In genomic region chr5:173615884-173616576, GRCh38 we compare ENCODE assay signal across 1 cellular context.
A peak's percentile ranks its signal among the peaks of the same experiment; 100 is the strongest.
TF ChIP-seq lines count a peak whose summit lies in the region.

No MANE protein-coding gene starts in this region.

TF ChIP-seq in HepG2, 621 proteins besides CTCF, POLR2A, EP300 and RAD21 (continued from another document and continues in another):
- no peak for TF ChIP-seq GPBP1L1 (CRISPR knock-in tag; IDR thresholded peaks at IDR 0.05)
- no peak for TF ChIP-seq CENPBD1 (CRISPR knock-in tag; IDR thresholded peaks at IDR 0.05; ENCODE audit: borderline replicate concordance, low read depth)
- no peak for TF ChIP-seq NBN (conservative IDR thresholded peaks at IDR 0.05)
- no peak for TF ChIP-seq ATF2 (CRISPR knock-in tag; IDR thresholded peaks at IDR 0.05)
- no peak for TF ChIP-seq ZNF230 (CRISPR knock-in tag; IDR thresholded peaks at IDR 0.05)
- TF ChIP-seq ATRX (CRISPR knock-in tag; IDR thresholded peaks at IDR 0.05; ENCODE audit: borderline replicate concordance) = no peak
- TF ChIP-seq CBX2 (IDR thresholded peaks at IDR 0.05; ENCODE audit: low read depth, low read length) = no peak
- TF ChIP-seq CBX2 (CRISPR knock-in tag; IDR thresholded peaks at IDR 0.05; ENCODE audit: low read depth) = no peak
- TF ChIP-seq FLYWCH1 (CRISPR knock-in tag; IDR thresholded peaks at IDR 0.05) = no peak
- no peak for TF ChIP-seq ZBTB25 (CRISPR knock-in tag; IDR thresholded peaks at IDR 0.05)
- no peak for TF ChIP-seq NCOA5 (CRISPR knock-in tag; IDR thresholded peaks at IDR 0.05)
- TF ChIP-seq ARID5B (CRISPR knock-in tag; IDR thresholded peaks at IDR 0.05) = no peak
- no peak for TF ChIP-seq KAT8 (CRISPR knock-in tag; IDR thresholded peaks at IDR 0.05)
- no peak for TF ChIP-seq POLR2AphosphoS2 (IDR thresholded peaks at IDR 0.05; ENCODE audit: low read depth, low read length)
- peak; percentile 88 for TF ChIP-seq MXD1 (CRISPR knock-in tag; IDR thresholded peaks at IDR 0.05)
- TF ChIP-seq ZNF33B (CRISPR knock-in tag; IDR thresholded peaks at IDR 0.05) = no peak
- no peak for TF ChIP-seq PRDM10 (CRISPR knock-in tag; IDR thresholded peaks at IDR 0.05; ENCODE audit: low read depth)
- TF ChIP-seq ZMYM2 (CRISPR knock-in tag; IDR thresholded peaks at IDR 0.05) = no peak
- TF ChIP-seq ZNF331 (CRISPR knock-in tag; IDR thresholded peaks at IDR 0.05) = peak; percentile 40; the same call in 1 of the 2 replicates
- TF ChIP-seq ZNF777 (CRISPR knock-in tag; IDR thresholded peaks at IDR 0.05) = no peak
- no peak for TF ChIP-seq ZSCAN25 (CRISPR knock-in tag; IDR thresholded peaks at IDR 0.05)
- TF ChIP-seq HMGA1 (CRISPR knock-in tag; conservative IDR thresholded peaks at IDR 0.05) = no peak
- TF ChIP-seq TEAD3 (CRISPR knock-in tag; optimal IDR thresholded peaks at IDR 0.05; ENCODE audit: borderline replicate concordance) = no peak
- TF ChIP-seq U2AF2 (IDR thresholded peaks at IDR 0.05; ENCODE audit: low read depth, low read length) = no peak
- peak; percentile 39; the same call in 1 of the 2 replicates for TF ChIP-seq TSC22D2 (CRISPR knock-in tag; IDR thresholded peaks at IDR 0.05; ENCODE audit: borderline replicate concordance)
- TF ChIP-seq DRAP1 (CRISPR knock-in tag; IDR thresholded peaks at IDR 0.05) = 0 out of 2 replicates have a peak, but pooled peaks have one; percentile 32
- no peak for TF ChIP-seq HCFC1 (IDR thresholded peaks at IDR 0.05; ENCODE audit: low read depth, low read length)
- no peak for TF ChIP-seq GABPB1 (CRISPR knock-in tag; IDR thresholded peaks at IDR 0.05)
- TF ChIP-seq ZNF580 (CRISPR knock-in tag; IDR thresholded peaks at IDR 0.05; ENCODE audit: borderline replicate concordance, low read depth) = no peak
- TF ChIP-seq ZNF20 (CRISPR knock-in tag; IDR thresholded peaks at IDR 0.05) = 0 out of 2 replicates have a peak, but pooled peaks have one; percentile 43
- TF ChIP-seq TMF1 (CRISPR knock-in tag; IDR thresholded peaks at IDR 0.05; ENCODE audit: low read depth) = no peak
- TF ChIP-seq KLF9 (CRISPR knock-in tag; IDR thresholded peaks at IDR 0.05; ENCODE audit: low read depth) = no peak
- no peak for TF ChIP-seq ATF5 (CRISPR knock-in tag; IDR thresholded peaks at IDR 0.05; ENCODE audit: low read depth)
- no peak for TF ChIP-seq ZNF569 (CRISPR knock-in tag; IDR thresholded peaks at IDR 0.05; ENCODE audit: borderline replicate concordance)
- no peak for TF ChIP-seq ZBTB49 (CRISPR knock-in tag; IDR thresholded peaks at IDR 0.05; ENCODE audit: borderline replicate concordance)
- no peak for TF ChIP-seq ZNF850 (CRISPR knock-in tag; conservative IDR thresholded peaks at IDR 0.05)
- no peak for TF ChIP-seq ZNF7 (CRISPR knock-in tag; IDR thresholded peaks at IDR 0.05)
- no peak for TF ChIP-seq ZNF512B (CRISPR knock-in tag; IDR thresholded peaks at IDR 0.05; ENCODE audit: borderline replicate concordance)
- no peak for TF ChIP-seq NFE2 (CRISPR knock-in tag; IDR thresholded peaks at IDR 0.05)
- no peak for TF ChIP-seq ZIK1 (CRISPR knock-in tag; IDR thresholded peaks at IDR 0.05; ENCODE audit: borderline replicate concordance, low read depth)
